ENCODE assay signal across 17 cellular contexts in genomic region chrX:109704563-109704962, GRCh38. TPM values are rescaled to one million over a fixed set of nuclear protein-coding genes. Genes with fewer than 3 reads are reported as not detected.
DNase-seq lines count a peak whose midpoint lies in the region; ATAC-seq and TF ChIP-seq lines count a peak whose summit lies in the region.
"Had no signal": no experiment of that assay in that cellular context is flagged by ENCODE, and none has a peak within 500 bp of the region (broad histone marks: within the 10 kb centered on the region; RNA-seq: fewer than 3 reads in every experiment).

No MANE protein-coding gene starts in this region.

- peaks cover 79% of the 10 kb centered on the region for H3K79me2 ChIP-seq in osteoblast (ENCODE audit: insufficient read depth, low read length)

- H3K9me3 Mint-ChIP-seq in activated naive CD8-positive, alpha-beta T cell (ENCODE audit: low read depth), result no peaks in the 10 kb centered on the region
- H3K9me3 Mint-ChIP-seq: activated CD4-positive, alpha-beta memory T cell treated with anti-CD3 and anti-CD28 coated beads, Interleukin-2, amount 10 ng/mL, durations not matched to agents 7 days and 5 days had no signal

- peaks cover 38% of the 10 kb centered on the region for H3K4me1 Mint-ChIP-seq in activated naive CD8-positive, alpha-beta T cell (ENCODE audit: low read depth)

- peaks cover 3% of the 10 kb centered on the region for H3K36me3 Mint-ChIP-seq in activated naive CD8-positive, alpha-beta T cell

- H3K36me3 ChIP-seq in osteoblast (ENCODE audit: insufficient read depth, low read length), result no peaks in the 10 kb centered on the region
- H3K36me3 ChIP-seq: esophagus squamous epithelium had no signal

- no peak overlapping the region for H3K4me3 ChIP-seq in osteoblast (ENCODE audit: insufficient read depth, low read length)
- H3K4me3 ChIP-seq: esophagus squamous epithelium, SK-N-MC, testis had no signal

- H3K9me3 ChIP-seq in osteoblast (ENCODE audit: low read depth, low read length), result no peaks in the 10 kb centered on the region
- H3K9me3 ChIP-seq: esophagus squamous epithelium, testis had no signal

- H3K27ac ChIP-seq in osteoblast (ENCODE audit: low read depth, low read length), result no peak overlapping the region
- H3K27ac ChIP-seq: esophagus squamous epithelium, SK-N-MC, testis had no signal

- peak overlapping the region; percentile 5 for H3K27ac Mint-ChIP-seq in activated naive CD8-positive, alpha-beta T cell
- H3K27ac Mint-ChIP-seq: activated CD4-positive, alpha-beta memory T cell treated with anti-CD3 and anti-CD28 coated beads, Interleukin-2, amount 10 ng/mL, durations not matched to agents 7 days and 5 days; brain had no signal

- no peaks in the 10 kb centered on the region for H3K27me3 ChIP-seq in osteoblast (ENCODE audit: insufficient read depth, low read length)
- H3K27me3 ChIP-seq: esophagus squamous epithelium, testis had no signal

- H4K20me1 ChIP-seq in osteoblast (ENCODE audit: insufficient read depth, low read length), result peaks cover 20% of the 10 kb centered on the region

- no peak overlapping the region for H3K4me3 Mint-ChIP-seq in activated naive CD8-positive, alpha-beta T cell
- H3K4me3 Mint-ChIP-seq: activated CD4-positive, alpha-beta memory T cell treated with anti-CD3 and anti-CD28 coated beads, Interleukin-2, amount 10 ng/mL, durations not matched to agents 7 days and 5 days; brain had no signal

- ATAC-seq in GM18870 (IDR thresholded peaks at IDR 0.05; ENCODE audit: unreplicated experiment) (peak; percentile 88), GM21447 (IDR thresholded peaks at IDR 0.05; ENCODE audit: unreplicated experiment) (peak; percentile 63), HG03066 (IDR thresholded peaks at IDR 0.05; ENCODE audit: low read depth, unreplicated experiment) (peak; percentile 64)

- H3K4me1 ChIP-seq in osteoblast (ENCODE audit: insufficient read depth, low read length), result peaks cover 15% of the 10 kb centered on the region
- H3K4me1 ChIP-seq: testis had no signal

- H3K27me3 Mint-ChIP-seq in activated naive CD8-positive, alpha-beta T cell, result no peaks in the 10 kb centered on the region
- H3K27me3 Mint-ChIP-seq: activated CD4-positive, alpha-beta memory T cell treated with anti-CD3 and anti-CD28 coated beads, Interleukin-2, amount 10 ng/mL, durations not matched to agents 7 days and 5 days; brain had no signal

- H3K4me2 ChIP-seq in osteoblast (ENCODE audit: insufficient read depth, low read length), result no peak overlapping the region

- DNase-seq in middle frontal gyrus (ENCODE audit: extremely low spot score, low spot score) (no peak), NCI-H2227 (lab: John Stamatoyannopoulos, UW; ENCODE audit: unreplicated experiment) (no peak), osteoblast (ENCODE audit: insufficient read length, low spot score, missing footprints) (no peak), NCI-H2081 treated with DMSO at 0.1 percent for 48 hours (lab: John Stamatoyannopoulos, UW) (no peak)
- DNase-seq: activated CD4-positive, alpha-beta memory T cell treated with anti-CD3 and anti-CD28 coated beads, Interleukin-2, amount 10 ng/mL, durations not matched to agents 7 days and 5 days; esophagus squamous epithelium; IMR-90; NCI-H345; nucleus accumbens; stimulated activated CD4-positive, alpha-beta T cell treated with anti-CD3 and anti-CD28 coated beads, Interleukin-2, amount 100 ng/mL, for 24 hours; testis had no signal

- no peak for TF ChIP-seq CTCF in osteoblast (IDR thresholded peaks at IDR 0.05; ENCODE audit: extremely low read depth, low read depth, low read length)

- no peak overlapping the region for H2AFZ ChIP-seq in osteoblast (ENCODE audit: low read length)

RNA-seq across cellular contexts. Expression of gene ACSL4, which starts 28.5 kb away (rescaled TPM):
- total RNA-seq in osteoblast, result 96.9 and 117 TPM in 2 replicates
